1 cellular context compared by ENCODE assay signal in the genomic region with DNA sequence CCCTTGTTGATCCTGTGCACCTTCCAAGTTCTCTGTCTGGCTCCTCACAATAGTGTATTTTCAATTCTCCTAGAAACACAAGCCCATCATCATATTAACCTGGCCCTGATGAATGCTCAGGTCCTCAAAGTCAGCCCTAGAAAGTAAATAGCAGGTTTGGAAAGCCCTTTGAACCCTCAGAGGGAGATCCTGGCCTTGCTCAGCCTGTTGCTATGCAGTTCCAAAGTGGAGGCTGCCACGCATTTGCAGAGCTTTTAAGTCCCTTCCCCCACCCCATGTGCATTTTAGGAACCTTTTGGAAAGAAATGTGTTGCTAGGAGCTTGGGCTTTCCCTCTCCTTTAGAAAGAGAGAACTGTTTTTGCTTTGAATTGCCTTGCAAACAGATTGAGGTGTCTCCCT.
TF ChIP-seq lines count a peak whose summit lies in the region.

No MANE protein-coding gene starts in this region.

TF ChIP-seq in IMR-90, 13 proteins besides CTCF, POLR2A, EP300 and RAD21 (continued from another document):
- TF ChIP-seq, protein P1, sequence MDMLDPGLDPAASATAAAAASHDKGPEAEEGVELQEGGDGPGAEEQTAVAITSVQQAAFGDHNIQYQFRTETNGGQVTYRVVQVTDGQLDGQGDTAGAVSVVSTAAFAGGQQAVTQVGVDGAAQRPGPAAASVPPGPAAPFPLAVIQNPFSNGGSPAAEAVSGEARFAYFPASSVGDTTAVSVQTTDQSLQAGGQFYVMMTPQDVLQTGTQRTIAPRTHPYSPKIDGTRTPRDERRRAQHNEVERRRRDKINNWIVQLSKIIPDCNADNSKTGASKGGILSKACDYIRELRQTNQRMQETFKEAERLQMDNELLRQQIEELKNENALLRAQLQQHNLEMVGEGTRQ (IDR thresholded peaks at IDR 0.05; ENCODE audit: low read depth, low read length) = no peak
- TF ChIP-seq NFE2L2 (IDR thresholded peaks at IDR 0.05; ENCODE audit: low read depth, low read length) (no peak), MAZ (IDR thresholded peaks at IDR 0.05; ENCODE audit: borderline replicate concordance, low read depth, low read length) (no peak), SMC3 (IDR thresholded peaks at IDR 0.05; ENCODE audit: low read depth, low read length) (no peak)
TF ChIP-seq in IMR-90: peak in this region for 0.
